11 cellular contexts compared by ENCODE assay signal in genomic region chr6:38131527-38131965, GRCh38.
A peak's percentile ranks its signal among the peaks of the same experiment; 100 is the strongest.
DNase-seq lines count a peak whose midpoint lies in the region; ATAC-seq lines count a peak whose summit lies in the region.
"Had no signal": no experiment of that assay in that cellular context is flagged by ENCODE, and none has a peak within 500 bp of the region (broad histone marks: within the 10 kb centered on the region; RNA-seq: fewer than 3 reads in every experiment).

No MANE protein-coding gene starts in this region.

- DNase-seq in activated CD8-positive, alpha-beta memory T cell treated with anti-CD3 and anti-CD28 coated beads, Interleukin-2, amount 10 ng/mL, durations not matched to agents 7 days and 5 days: no peak
- no peak for DNase-seq in activated CD8-positive, alpha-beta memory T cell treated with anti-CD3 and anti-CD28 coated beads for 24 hours
- peak; percentile 95 for DNase-seq in RPMI7951 (ENCODE audit: low read depth)
- DNase-seq in fibroblast of peridontal ligament (ENCODE audit: extremely low read depth): peak; percentile 99
- DNase-seq in stimulated activated CD4-positive, alpha-beta T cell treated with anti-CD3 and anti-CD28 coated beads, Interleukin-4, amount 100 ng/mL, for 24 hours: peak; percentile 21
- no peak for DNase-seq in T-helper 17 cell
- no peak for DNase-seq in NCI-H510A (lab: John Stamatoyannopoulos, UW)
- DNase-seq in HuH-7 (ENCODE audit: low spot score): no peak
- DNase-seq: NCI-H1694 treated with DMSO at 0.1 percent for 48 hours, SW 1271 had no signal

- H3K9me3 Mint-ChIP-seq in activated CD8-positive, alpha-beta memory T cell treated with anti-CD3 and anti-CD28 coated beads, Interleukin-2, amount 10 ng/mL, durations not matched to agents 7 days and 5 days (ENCODE audit: low read depth): no peaks in the 10 kb centered on the region

- no peaks in the 10 kb centered on the region for H3K27me3 Mint-ChIP-seq in activated CD8-positive, alpha-beta memory T cell treated with anti-CD3 and anti-CD28 coated beads, Interleukin-2, amount 10 ng/mL, durations not matched to agents 7 days and 5 days
- H3K27me3 Mint-ChIP-seq in T-helper 17 cell: no peaks in the 10 kb centered on the region

- peaks cover 8% of the 10 kb centered on the region for H3K36me3 Mint-ChIP-seq in activated CD8-positive, alpha-beta memory T cell treated with anti-CD3 and anti-CD28 coated beads, Interleukin-2, amount 10 ng/mL, durations not matched to agents 7 days and 5 days
- H3K36me3 Mint-ChIP-seq in T-helper 17 cell (ENCODE audit: low read depth): peaks cover 8% of the 10 kb centered on the region

- H3K4me3 Mint-ChIP-seq in activated CD8-positive, alpha-beta memory T cell treated with anti-CD3 and anti-CD28 coated beads, Interleukin-2, amount 10 ng/mL, durations not matched to agents 7 days and 5 days: no peak overlapping the region
- H3K4me3 Mint-ChIP-seq in T-helper 17 cell: no peak overlapping the region

- peaks cover 10% of the 10 kb centered on the region for H3K4me1 Mint-ChIP-seq in activated CD8-positive, alpha-beta memory T cell treated with anti-CD3 and anti-CD28 coated beads, Interleukin-2, amount 10 ng/mL, durations not matched to agents 7 days and 5 days
- peaks cover 35% of the 10 kb centered on the region for H3K4me1 Mint-ChIP-seq in T-helper 17 cell

- H3K27ac Mint-ChIP-seq in activated CD8-positive, alpha-beta memory T cell treated with anti-CD3 and anti-CD28 coated beads, Interleukin-2, amount 10 ng/mL, durations not matched to agents 7 days and 5 days: no peak overlapping the region
- no peak overlapping the region for H3K27ac Mint-ChIP-seq in T-helper 17 cell

- peak; percentile 30 for ATAC-seq in activated CD8-positive, alpha-beta memory T cell treated with anti-CD3 and anti-CD28 coated beads, Interleukin-2, amount 10 ng/mL, durations not matched to agents 7 days and 5 days
- ATAC-seq in T-helper 17 cell: no peak

- CTCF ChIA-PET in activated CD8-positive, alpha-beta memory T cell treated with anti-CD3 and anti-CD28 coated beads, Interleukin-2, amount 10 ng/mL, durations not matched to agents 7 days and 5 days (lab: Charles Lee): interaction anchor here (1.0 kb wide), 1 partner anchor 12 kb away, joined by 3 read pairs; no protein-coding TSS in a partner anchor

- no peaks in the 10 kb centered on the region for H3K9me3 ChIP-seq in T-helper 17 cell (ENCODE audit: control insufficient read depth, low read length, poor library complexity, severe bottlenecking)
- H3K9me3 ChIP-seq: BLaER1 had no signal

Comparison
In these comparisons a context has a peak if more than half of its experiments do, and no peak if none do; other contexts are left out.
1. DNase-seq: peak in RPMI7951 (single experiment), fibroblast of peridontal ligament (single experiment) and stimulated activated CD4-positive, alpha-beta T cell treated with anti-CD3 and anti-CD28 coated beads, Interleukin-4, amount 100 ng/mL, for 24 hours (single experiment); none in activated CD8-positive, alpha-beta memory T cell treated with anti-CD3 and anti-CD28 coated beads, Interleukin-2, amount 10 ng/mL, durations not matched to agents 7 days and 5 days (single experiment), activated CD8-positive, alpha-beta memory T cell treated with anti-CD3 and anti-CD28 coated beads for 24 hours (single experiment), T-helper 17 cell (0 of 3), NCI-H510A (single experiment) and HuH-7 (single experiment).